17 cellular contexts compared by ENCODE assay signal in the genomic region with DNA sequence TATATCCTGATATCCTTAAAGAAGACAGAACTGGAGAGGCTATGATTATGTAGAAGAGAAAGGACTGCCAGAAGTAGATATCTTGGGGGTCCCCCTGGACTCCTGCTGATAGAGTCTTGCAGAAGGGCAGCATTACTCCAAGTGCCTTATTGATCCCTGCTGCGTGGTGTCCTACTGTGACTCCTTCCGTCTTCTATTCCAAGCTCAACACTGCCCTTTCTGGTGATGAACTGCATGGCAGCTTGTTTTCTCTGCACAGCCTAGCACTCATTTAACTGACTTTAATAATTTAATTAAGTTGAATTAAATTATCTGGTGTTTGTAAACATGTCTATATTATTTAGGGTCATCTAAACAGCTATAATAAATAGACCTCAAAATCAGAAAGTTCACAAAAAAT.
DNase-seq lines count a peak whose midpoint lies in the region; ATAC-seq and TF ChIP-seq lines count a peak whose summit lies in the region.
"Had no signal": no experiment of that assay in that cellular context is flagged by ENCODE, and none has a peak within 500 bp of the region (broad histone marks: within the 10 kb centered on the region; RNA-seq: fewer than 3 reads in every experiment).

No MANE protein-coding gene starts in this region.

- H3K36me3 ChIP-seq in PC-9 (ENCODE audit: low read depth) (no peaks in the 10 kb centered on the region), hepatocyte (replicated peaks; ENCODE audit: insufficient read depth, low read depth) (no peaks in the 10 kb centered on the region)

- no peak overlapping the region for H3K4me3 ChIP-seq in PC-9
- H3K4me3 ChIP-seq in hepatocyte: no peak overlapping the region

- H3K9me3 ChIP-seq in PC-9 (ENCODE audit: insufficient read depth, low read depth) (no peaks in the 10 kb centered on the region), hepatocyte (ENCODE audit: low read depth) (no peaks in the 10 kb centered on the region)

- WGBS in hepatocyte (ENCODE audit: low lambda C conversion rate, missing lambda C conversion rate): 35% methylated on average over 2 of the region's 2 CpGs

- H4K20me1 ChIP-seq in PC-9 (ENCODE audit: insufficient read depth) (no peaks in the 10 kb centered on the region), hepatocyte (ENCODE audit: insufficient read depth, poor library complexity, severe bottlenecking) (no peaks in the 10 kb centered on the region)

- H3K9me3 Mint-ChIP-seq in activated naive CD8-positive, alpha-beta T cell treated with anti-CD3 and anti-CD28 coated beads for 36 hours: no peaks in the 10 kb centered on the region
- H3K9me3 Mint-ChIP-seq: activated T-cell treated with anti-CD3 and anti-CD28 coated beads, Interleukin-2, amount 50 U/mL, for 24 hours; IgD-negative memory B cell; naive B cell had no signal

- TF ChIP-seq CTCF in PC-9 (conservative IDR thresholded peaks at IDR 0.05): peak; percentile 52; the same call in 1 of the 2 replicates
- TF ChIP-seq CTCF in hepatocyte (IDR thresholded peaks at IDR 0.05; ENCODE audit: poor library complexity): peak; percentile 27

- no peaks in the 10 kb centered on the region for H3K36me3 Mint-ChIP-seq in activated naive CD8-positive, alpha-beta T cell treated with anti-CD3 and anti-CD28 coated beads for 36 hours
- H3K36me3 Mint-ChIP-seq: IgD-negative memory B cell, immature natural killer cell, naive B cell had no signal

- H3K27ac Mint-ChIP-seq in activated naive CD8-positive, alpha-beta T cell treated with anti-CD3 and anti-CD28 coated beads for 36 hours: no peak overlapping the region
- H3K27ac Mint-ChIP-seq: activated T-cell treated with anti-CD3 and anti-CD28 coated beads, Interleukin-2, amount 50 U/mL, for 24 hours; IgD-negative memory B cell; immature natural killer cell; naive B cell had no signal

- CTCF ChIA-PET in PC-9 (lab: Charles Lee): no interaction called here

- H2AFZ ChIP-seq in PC-9: no peak overlapping the region
- H2AFZ ChIP-seq in hepatocyte: no peak overlapping the region

- H3K9me2 ChIP-seq in PC-9 (ENCODE audit: insufficient read depth) (no peaks in the 10 kb centered on the region; the same call in 1 of the 2 replicates), hepatocyte (replicated peaks; ENCODE audit: insufficient read depth) (no peaks in the 10 kb centered on the region)

- no peak for ATAC-seq in GM21717 (IDR thresholded peaks at IDR 0.05; ENCODE audit: unreplicated experiment)

- POLR2A ChIA-PET in PC-9 (lab: Charles Lee; ENCODE audit: unreplicated experiment): no interaction called here

- H3K4me3 Mint-ChIP-seq in activated naive CD8-positive, alpha-beta T cell treated with anti-CD3 and anti-CD28 coated beads for 36 hours: no peak overlapping the region
- H3K4me3 Mint-ChIP-seq: activated T-cell treated with anti-CD3 and anti-CD28 coated beads, Interleukin-2, amount 50 U/mL, for 24 hours; IgD-negative memory B cell; immature natural killer cell; naive B cell had no signal

- H3K27me3 ChIP-seq in PC-9 (ENCODE audit: insufficient read depth, low read depth) (no peaks in the 10 kb centered on the region), hepatocyte (no peaks in the 10 kb centered on the region)

- no peaks in the 10 kb centered on the region for H3F3A ChIP-seq in PC-9 (ENCODE audit: insufficient read depth, low read depth)

- H3K27me3 Mint-ChIP-seq in activated naive CD8-positive, alpha-beta T cell treated with anti-CD3 and anti-CD28 coated beads for 36 hours: peaks cover 4% of the 10 kb centered on the region
- H3K27me3 Mint-ChIP-seq: IgD-negative memory B cell, naive B cell had no signal

- peak; percentile 2 for DNase-seq in stimulated activated CD4-positive, alpha-beta T cell treated with anti-CD3 and anti-CD28 coated beads, Interleukin-15, amount 100 ng/mL, for 24 hours
- no peak for DNase-seq in stimulated activated CD4-positive, alpha-beta T cell treated with anti-CD3 and anti-CD28 coated beads, Interleukin-2, amount 100 ng/mL, for 48 hours
- DNase-seq in PC-9 (no peak), hepatocyte (ENCODE audit: low spot score) (peak; percentile 12), NCI-H187 (lab: John Stamatoyannopoulos, UW) (no peak)
- DNase-seq in activated naive CD8-positive, alpha-beta T cell treated with anti-CD3 and anti-CD28 coated beads for 36 hours: no peak
- DNase-seq in stimulated activated CD4-positive, alpha-beta T cell treated with anti-CD3 and anti-CD28 coated beads, Interleukin-4, amount 100 ng/mL, for 24 hours: no peak
- DNase-seq: activated T-cell treated with anti-CD3 and anti-CD28 coated beads, Interleukin-2, amount 50 U/mL, for 24 hours; GDM1; HCEC 1CT; immature natural killer cell; naive B cell; stimulated activated CD8-positive, alpha-beta memory T cell treated with anti-CD3 and anti-CD28 coated beads, Interleukin-4, amount 100 ng/mL, for 48 hours had no signal

- H3K4me1 ChIP-seq in PC-9 (replicated peaks; ENCODE audit: insufficient read depth) (no peaks in the 10 kb centered on the region), hepatocyte (ENCODE audit: insufficient read depth) (no peaks in the 10 kb centered on the region)

- H3K4me2 ChIP-seq in PC-9: no peak overlapping the region
- no peak overlapping the region for H3K4me2 ChIP-seq in hepatocyte

- no peaks in the 10 kb centered on the region for H3K4me1 Mint-ChIP-seq in activated naive CD8-positive, alpha-beta T cell treated with anti-CD3 and anti-CD28 coated beads for 36 hours
- H3K4me1 Mint-ChIP-seq: IgD-negative memory B cell, immature natural killer cell, naive B cell had no signal

- H3K27ac ChIP-seq in PC-9 (no peak overlapping the region), hepatocyte (no peak overlapping the region)
- H3K27ac ChIP-seq: epithelial cell of prostate, VCaP had no signal

- intact Hi-C loops in PC-9 (cut with micrococcal nuclease; ENCODE audit: unreplicated experiment): loop anchor here (10.0 kb wide), 1 partner anchor 196 kb away; the partner anchor contains the start of gene DSEL

- no TSS peak for BruUV-seq in PC-9 (replicated peaks; lab: Mats Ljungman, UMichigan)

- H3K79me2 ChIP-seq in PC-9 (ENCODE audit: low read depth): no peaks in the 10 kb centered on the region
- H3K79me2 ChIP-seq in hepatocyte: no peaks in the 10 kb centered on the region

Comparison
In these comparisons a context has a peak if more than half of its experiments do, and no peak if none do; other contexts are left out.
1. DNase-seq: peak in stimulated activated CD4-positive, alpha-beta T cell treated with anti-CD3 and anti-CD28 coated beads, Interleukin-15, amount 100 ng/mL, for 24 hours (single experiment) and hepatocyte (single experiment); none in stimulated activated CD4-positive, alpha-beta T cell treated with anti-CD3 and anti-CD28 coated beads, Interleukin-2, amount 100 ng/mL, for 48 hours (0 of 2), PC-9 (0 of 2), NCI-H187 (0 of 2), activated naive CD8-positive, alpha-beta T cell treated with anti-CD3 and anti-CD28 coated beads for 36 hours (single experiment) and stimulated activated CD4-positive, alpha-beta T cell treated with anti-CD3 and anti-CD28 coated beads, Interleukin-4, amount 100 ng/mL, for 24 hours (single experiment).